18 cellular contexts compared by ENCODE assay signal in the genomic region with DNA sequence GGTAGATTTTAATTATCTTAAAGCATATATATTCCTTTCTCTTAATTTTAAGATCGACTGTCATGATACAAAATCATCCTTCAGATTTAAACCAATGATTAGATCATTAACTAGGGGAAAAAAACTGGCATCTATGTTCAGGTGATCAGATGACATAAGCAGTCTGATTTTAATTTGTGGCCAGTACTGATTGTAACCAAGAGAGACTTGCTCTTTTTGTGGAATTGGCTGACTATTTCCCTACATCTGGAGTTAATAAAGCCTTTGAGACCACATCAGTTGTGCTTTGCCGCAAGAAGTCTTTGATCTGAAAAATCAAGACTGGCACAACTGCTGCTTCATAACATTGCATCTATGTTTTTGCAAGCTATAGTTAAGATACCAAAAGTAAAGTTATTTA.
DNase-seq lines count a peak whose midpoint lies in the region; TF ChIP-seq lines count a peak whose summit lies in the region.
"Had no signal": no experiment of that assay in that cellular context is flagged by ENCODE, and none has a peak within 500 bp of the region (broad histone marks: within the 10 kb centered on the region; RNA-seq: fewer than 3 reads in every experiment).

No MANE protein-coding gene starts in this region.

- H2AFZ ChIP-seq in neural progenitor cell (replicated peaks), result no peak overlapping the region

- H3K4me2 ChIP-seq in neural progenitor cell, result no peak overlapping the region

- WGBS in prostate gland, result 63% methylated on average over 2 of the region's 2 CpGs

- H3K27ac Mint-ChIP-seq in neural progenitor cell, result peak overlapping the region; percentile 35
- H3K27ac Mint-ChIP-seq: activated CD4-positive, alpha-beta memory T cell treated with anti-CD3 and anti-CD28 coated beads for 36 hours; CD4-positive, alpha-beta T cell had no signal

- no peak for TF ChIP-seq POLR2A in prostate gland (IDR thresholded peaks at IDR 0.05)

- TF ChIP-seq CTCF in AG10803 (conservative IDR thresholded peaks at IDR 0.05; ENCODE audit: low read length) (no peak), choroid plexus epithelial cell (conservative IDR thresholded peaks at IDR 0.05; ENCODE audit: low read depth, low read length) (no peak), neural progenitor cell (IDR thresholded peaks at IDR 0.05) (no peak), prostate gland (IDR thresholded peaks at IDR 0.05) (no peak)

- DNase-seq in AG10803 (ENCODE audit: low read depth) (peak; percentile 83), M059J (ENCODE audit: low read depth) (peak; percentile 70), choroid plexus epithelial cell (ENCODE audit: low read depth) (peak; percentile 76), neural progenitor cell (ENCODE audit: low spot score) (no peak), NCI-H1417 (lab: John Stamatoyannopoulos, UW) (no peak), prostate gland (ENCODE audit: low spot score) (no peak), DMS53 treated with DMSO at 0.1 percent for 48 hours (lab: John Stamatoyannopoulos, UW; ENCODE audit: unreplicated experiment) (no peak)
- DNase-seq in activated CD8-positive, alpha-beta memory T cell treated with anti-CD3 and anti-CD28 coated beads, Interleukin-2, amount 50 U/mL, for 48 hours, result no peak
- DNase-seq: activated CD4-positive, alpha-beta memory T cell treated with anti-CD3 and anti-CD28 coated beads for 36 hours; CD4-positive, alpha-beta T cell; erythroblast; GDM1; MV-4-11; Peyer's patch; posterior cingulate gyrus; stimulated activated CD4-positive, alpha-beta T cell treated with anti-CD3 and anti-CD28 coated beads, Interleukin-2, amount 100 ng/mL, for 24 hours; T-helper 9 cell had no signal

- H3K36me3 Mint-ChIP-seq in neural progenitor cell, result peaks cover 6% of the 10 kb centered on the region

- H3F3A ChIP-seq in neural progenitor cell (ENCODE audit: low read depth), result peaks cover 20% of the 10 kb centered on the region

- no peaks in the 10 kb centered on the region for H3K36me3 ChIP-seq in neural progenitor cell
- H3K36me3 ChIP-seq in prostate gland, result no peaks in the 10 kb centered on the region

- peaks cover 74% of the 10 kb centered on the region for H3K79me2 ChIP-seq in neural progenitor cell (ENCODE audit: low read depth)

- no peaks in the 10 kb centered on the region for H3K27me3 ChIP-seq in neural progenitor cell
- H3K27me3 ChIP-seq in prostate gland (replicated peaks; ENCODE audit: insufficient read depth), result no peaks in the 10 kb centered on the region
- H3K27me3 ChIP-seq: Peyer's patch had no signal

- H3K9me3 Mint-ChIP-seq in neural progenitor cell, result no peaks in the 10 kb centered on the region
- H3K9me3 Mint-ChIP-seq: activated CD4-positive, alpha-beta memory T cell treated with anti-CD3 and anti-CD28 coated beads for 36 hours; CD4-positive, alpha-beta T cell; central memory CD8-positive, alpha-beta T cell had no signal

- H3K4me3 Mint-ChIP-seq in neural progenitor cell, result peak overlapping the region; percentile 68
- H3K4me3 Mint-ChIP-seq: activated CD4-positive, alpha-beta memory T cell treated with anti-CD3 and anti-CD28 coated beads for 36 hours; CD4-positive, alpha-beta T cell; central memory CD8-positive, alpha-beta T cell had no signal

- H3K27ac ChIP-seq in neural progenitor cell (no peak overlapping the region), prostate gland (no peak overlapping the region)
- H3K27ac ChIP-seq: Peyer's patch had no signal

- H3K4me1 ChIP-seq in neural progenitor cell (peaks cover 33% of the 10 kb centered on the region), prostate gland (replicated peaks) (no peaks in the 10 kb centered on the region)
- H3K4me1 ChIP-seq: Peyer's patch had no signal

- H3K27me3 Mint-ChIP-seq in neural progenitor cell (ENCODE audit: insufficient read depth, low read depth), result no peaks in the 10 kb centered on the region
- H3K27me3 Mint-ChIP-seq: activated CD4-positive, alpha-beta memory T cell treated with anti-CD3 and anti-CD28 coated beads for 36 hours; CD4-positive, alpha-beta T cell; central memory CD8-positive, alpha-beta T cell had no signal

- no peaks in the 10 kb centered on the region for H3K9me3 ChIP-seq in neural progenitor cell (ENCODE audit: low read depth)
- no peaks in the 10 kb centered on the region for H3K9me3 ChIP-seq in prostate gland
- H3K9me3 ChIP-seq: Peyer's patch had no signal

- peaks cover 56% of the 10 kb centered on the region for H3K4me1 Mint-ChIP-seq in neural progenitor cell

- intact Hi-C loops in prostate gland (cut with DNase I), result no loop called here

- H3K9ac ChIP-seq in neural progenitor cell, result no peak overlapping the region

- no peak overlapping the region for H3K4me3 ChIP-seq in AG10803 (ENCODE audit: low read length)
- H3K4me3 ChIP-seq in choroid plexus epithelial cell (ENCODE audit: low read depth, low read length), result no peak overlapping the region
- no peak overlapping the region for H3K4me3 ChIP-seq in neural progenitor cell
- H3K4me3 ChIP-seq in prostate gland, result no peak overlapping the region
- H3K4me3 ChIP-seq: Peyer's patch had no signal

- H4K20me1 ChIP-seq in neural progenitor cell (ENCODE audit: low read depth), result peaks cover 29% of the 10 kb centered on the region

Comparison
In these comparisons a context has a peak if more than half of its experiments do, and no peak if none do; other contexts are left out.
1. DNase-seq: peak in AG10803 (single experiment), M059J (single experiment) and choroid plexus epithelial cell (single experiment); none in neural progenitor cell (single experiment), activated CD8-positive, alpha-beta memory T cell treated with anti-CD3 and anti-CD28 coated beads, Interleukin-2, amount 50 U/mL, for 48 hours (single experiment), NCI-H1417 (0 of 3), prostate gland (single experiment) and DMS53 treated with DMSO at 0.1 percent for 48 hours (single experiment).